In genomic region chr13:112893570-112894422, GRCh38 we compare ENCODE assay signal across 8 cellular contexts.
DNase-seq lines count a peak whose midpoint lies in the region; ATAC-seq and TF ChIP-seq lines count a peak whose summit lies in the region.

No MANE protein-coding gene starts in this region.

- peaks cover 32% of the 10 kb centered on the region for H3K27me3 ChIP-seq in HL-60 (ENCODE audit: insufficient read depth, poor library complexity, severe bottlenecking)

- peak overlapping the region; percentile 95 for H3K27ac Mint-ChIP-seq in nephron progenitor cell

- peaks cover 5% of the 10 kb centered on the region for H3K36me3 Mint-ChIP-seq in nephron progenitor cell (ENCODE audit: low read depth)

- H3K4me3 Mint-ChIP-seq in nephron progenitor cell: peak overlapping the region; percentile 77

- ATAC-seq in esophagus mucosa (peak; percentile 35), HG02973 (IDR thresholded peaks at IDR 0.05; ENCODE audit: unreplicated experiment) (no peak)

- peak; percentile 36 for DNase-seq in stimulated activated CD4-positive, alpha-beta T cell treated with anti-CD3 and anti-CD28 coated beads, Interleukin-15, amount 100 ng/mL, for 24 hours
- DNase-seq in stimulated activated CD4-positive, alpha-beta T cell treated with anti-CD3 and anti-CD28 coated beads, Interleukin-4, amount 100 ng/mL, for 24 hours: no peak
- DNase-seq in HL-60 (ENCODE audit: low read depth in 1 of 2, low spot score in 1 of 2) (peak in 1 of 2 experiments; percentile 24), SHP77 treated with DMSO at 0.1 percent for 48 hours (lab: John Stamatoyannopoulos, UW) (peak; percentile 33), nephron progenitor cell (peak; percentile 79), middle frontal gyrus (ENCODE audit: extremely low spot score, low spot score) (no peak)

- peak overlapping the region; percentile 30 for H3K4me3 ChIP-seq in HL-60 (replicated peaks; ENCODE audit: insufficient read depth, low read length)

- H3K27me3 Mint-ChIP-seq in nephron progenitor cell (ENCODE audit: low read depth, poor library complexity): peaks cover 30% of the 10 kb centered on the region

- TF ChIP-seq CTCF in HL-60 (IDR thresholded peaks at IDR 0.05; ENCODE audit: insufficient read depth, low read length): no peak
- no peak for TF ChIP-seq CTCF in nephron progenitor cell (IDR thresholded peaks at IDR 0.05)

- H3K9me3 Mint-ChIP-seq in nephron progenitor cell: no peaks in the 10 kb centered on the region

- H3K4me1 Mint-ChIP-seq in nephron progenitor cell: peaks cover 63% of the 10 kb centered on the region

- no peak overlapping the region for H3K27ac ChIP-seq in HL-60 (replicated peaks)

Comparison
In these comparisons a context has a peak if more than half of its experiments do, and no peak if none do; other contexts are left out.
1. DNase-seq: peak in stimulated activated CD4-positive, alpha-beta T cell treated with anti-CD3 and anti-CD28 coated beads, Interleukin-15, amount 100 ng/mL, for 24 hours (single experiment), SHP77 treated with DMSO at 0.1 percent for 48 hours (single experiment) and nephron progenitor cell (single experiment); none in stimulated activated CD4-positive, alpha-beta T cell treated with anti-CD3 and anti-CD28 coated beads, Interleukin-4, amount 100 ng/mL, for 24 hours (single experiment) and middle frontal gyrus (single experiment).